17 cellular contexts compared by ENCODE assay signal in the genomic region with DNA sequence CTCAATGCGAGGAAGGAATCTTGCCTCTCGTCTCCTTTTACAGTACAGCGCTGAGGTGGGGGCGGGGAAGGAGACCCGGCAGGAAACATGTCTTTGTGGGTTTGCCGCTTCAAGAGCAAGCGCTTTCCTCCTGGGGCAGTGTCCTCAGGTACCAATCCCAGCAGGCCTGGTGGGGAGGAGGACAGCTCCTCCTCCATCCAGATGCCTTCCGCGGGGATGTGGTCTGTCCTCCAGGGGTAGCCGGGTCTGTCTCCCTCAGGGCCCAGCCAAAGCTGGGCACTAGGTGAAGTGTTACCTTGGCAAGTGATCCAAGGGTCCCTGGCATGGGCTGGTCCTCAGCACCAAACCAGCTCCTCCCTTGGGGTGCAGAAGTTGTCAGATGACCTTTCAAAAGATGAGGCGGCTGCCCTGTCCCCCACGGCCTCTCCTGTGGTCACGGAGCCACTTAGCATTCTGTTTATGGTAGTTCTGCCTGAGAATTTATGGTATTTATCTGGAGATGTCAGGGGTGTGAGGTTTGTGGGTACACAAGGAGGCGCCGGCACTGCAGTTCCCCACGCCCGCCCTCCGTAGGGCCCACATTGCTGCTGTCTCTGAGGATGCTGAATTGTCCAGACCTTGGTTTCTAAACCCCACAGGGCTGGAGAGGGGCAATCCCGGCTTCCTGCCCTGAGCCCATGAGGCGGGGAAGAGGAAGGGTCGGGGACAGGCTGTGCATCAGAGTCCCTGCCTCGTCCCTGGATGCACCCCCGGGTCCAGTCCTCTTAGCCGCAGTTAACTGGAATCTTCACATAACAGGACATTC.
A peak's percentile ranks its signal among the peaks of the same experiment; 100 is the strongest.
DNase-seq lines count a peak whose midpoint lies in the region; ATAC-seq and TF ChIP-seq lines count a peak whose summit lies in the region.
"Had no signal": no experiment of that assay in that cellular context is flagged by ENCODE, and none has a peak within 500 bp of the region (broad histone marks: within the 10 kb centered on the region; RNA-seq: fewer than 3 reads in every experiment).

No MANE protein-coding gene starts in this region.

- H3K27ac Mint-ChIP-seq in endodermal cell (no peak overlapping the region), mesothelial cell of epicardium (no peak overlapping the region)
- H3K27ac Mint-ChIP-seq: activated T-helper 2 cell treated with anti-CD3 and anti-CD28 coated beads, Interferon-gamma antibody, Interleukin-2, Interleukin-4, amounts not matched to agents 10 μg/mL and 5 μg/mL and 100 μg/mL, durations not matched to agents 14 hours and 24 hours and 36 hours; T-helper 1 cell treated with Interleukin-12 subunit alpha and Interleukin-12 subunit beta and Interleukin-4 antibody, amounts not matched to agents 30 μg/mL and 1 μg/mL, for 36 hours had no signal

- TF ChIP-seq CTCF in left ventricle myocardium inferior (IDR thresholded peaks at IDR 0.05; ENCODE audit: borderline replicate concordance) (no peak), right atrium auricular region (IDR thresholded peaks at IDR 0.05) (no peak), endodermal cell (conservative IDR thresholded peaks at IDR 0.05) (no peak), mesothelial cell of epicardium (IDR thresholded peaks at IDR 0.05; ENCODE audit: unreplicated experiment) (no peak)

- ATAC-seq in aorta (ENCODE audit: low FRiP score) (no peak), GM21737 (IDR thresholded peaks at IDR 0.05; ENCODE audit: unreplicated experiment) (no peak), HG02610 (IDR thresholded peaks at IDR 0.05; ENCODE audit: unreplicated experiment) (no peak)

- H3K4me1 ChIP-seq in left ventricle myocardium inferior, result peaks cover 31% of the 10 kb centered on the region
- H3K4me1 ChIP-seq in right atrium auricular region, result peaks cover 0 to 24% of the 10 kb centered on the region in 2 donors
- no peaks in the 10 kb centered on the region for H3K4me1 ChIP-seq in endodermal cell (ENCODE audit: control insufficient read depth, insufficient read depth, low read length)
- H3K4me1 ChIP-seq in aorta (ENCODE audit: control insufficient read depth in 1 of 2, insufficient read depth in 2 of 2, low read length in 2 of 2), result no peaks in the 10 kb centered on the region
- peaks cover 0 to 3% of the 10 kb centered on the region in 2 experiments for H3K4me1 ChIP-seq in trophoblast cell (ENCODE audit: control insufficient read depth in 1 of 2, insufficient read depth in 2 of 2, low read length in 2 of 2)

- H3K27me3 ChIP-seq in left ventricle myocardium inferior (ENCODE audit: low read depth), result peaks cover 96% of the 10 kb centered on the region
- H3K27me3 ChIP-seq in right atrium auricular region, result peaks cover 0 to 11% of the 10 kb centered on the region in 2 donors
- H3K27me3 ChIP-seq in endodermal cell (ENCODE audit: control insufficient read depth, insufficient read depth, low read length, poor library complexity, severe bottlenecking), result peaks cover 72% of the 10 kb centered on the region
- no peaks in the 10 kb centered on the region for H3K27me3 ChIP-seq in aorta (ENCODE audit: control insufficient read depth in 1 of 2, insufficient read depth in 2 of 2, low read length in 1 of 2)
- H3K27me3 ChIP-seq in trophoblast cell (ENCODE audit: insufficient read depth, low read length), result peaks cover 32% of the 10 kb centered on the region

- H3K4me2 ChIP-seq in trophoblast cell (ENCODE audit: low read length), result no peak overlapping the region

- no peaks in the 10 kb centered on the region for H3K79me2 ChIP-seq in trophoblast cell (ENCODE audit: control insufficient read depth, insufficient read depth, low read length, poor library complexity)

- no peak overlapping the region for H2BK12ac ChIP-seq in trophoblast cell (ENCODE audit: low read length)

- no peak overlapping the region for H3K18ac ChIP-seq in trophoblast cell (ENCODE audit: low read length)

- H3K14ac ChIP-seq in trophoblast cell (ENCODE audit: low read length), result no peak overlapping the region

- H3K9me3 ChIP-seq in left ventricle myocardium inferior (replicated peaks) (no peaks in the 10 kb centered on the region), right atrium auricular region (no peaks in the 10 kb centered on the region), endodermal cell (ENCODE audit: control insufficient read depth, low read length) (no peaks in the 10 kb centered on the region), aorta (ENCODE audit: control insufficient read depth, low read length) (no peaks in the 10 kb centered on the region), trophoblast cell (ENCODE audit: insufficient read depth, low read depth, low read length) (peaks cover 10% of the 10 kb centered on the region)
- H3K9me3 ChIP-seq: neutrophil, upper lobe of left lung had no signal

- no peak overlapping the region for H3K4me3 ChIP-seq in left ventricle myocardium inferior
- no peak overlapping the region for H3K4me3 ChIP-seq in right atrium auricular region
- H3K4me3 ChIP-seq in endodermal cell (ENCODE audit: low read length), result no peak overlapping the region
- no peak overlapping the region for H3K4me3 ChIP-seq in aorta (ENCODE audit: low read length in 2 of 2)
- no peak overlapping the region for H3K4me3 ChIP-seq in trophoblast cell (ENCODE audit: low read depth, low read length)

- WGBS in endodermal cell (ENCODE audit: insufficient coverage in 1 of 2, insufficient read length in 1 of 2), 2 experiments, result 0 to 19% methylated on average over 2 to 24 of the region's 24 CpGs
- 29 to 31% methylated on average over 24 of the region's 24 CpGs for WGBS in aorta, 2 donors
- no CpG with 5 or more reads among the region's 24 CpGs for WGBS in trophoblast cell (ENCODE audit: extremely low coverage, insufficient coverage, insufficient read length)

- H3K4me1 Mint-ChIP-seq in endodermal cell (peaks cover 13% of the 10 kb centered on the region), mesothelial cell of epicardium (peaks cover 28% of the 10 kb centered on the region)
- H3K4me1 Mint-ChIP-seq: CD14-positive monocyte had no signal

- no peaks in the 10 kb centered on the region for H3K79me1 ChIP-seq in trophoblast cell (ENCODE audit: low read length)

- H4K91ac ChIP-seq in trophoblast cell (ENCODE audit: low read depth, low read length), result no peak overlapping the region

- no peak overlapping the region for H4K8ac ChIP-seq in trophoblast cell (ENCODE audit: low read depth, low read length)

- intact Hi-C loops in left ventricle myocardium inferior (cut with micrococcal nuclease), result no loop called here
- intact Hi-C loops in aorta (cut with DNase I), result loop anchor here (2.0 to 5.0 kb wide), 4 partner anchors 42 to 118 kb away; a partner anchor contains a TSS

- no peak overlapping the region for H2BK120ac ChIP-seq in trophoblast cell (ENCODE audit: insufficient read depth, low read length, poor library complexity)

- H3K9ac ChIP-seq in endodermal cell (ENCODE audit: extremely low read depth, low read length, poor library complexity, severe bottlenecking) (no peak overlapping the region), trophoblast cell (ENCODE audit: low read length) (no peak overlapping the region)

- no peak overlapping the region for H2AFZ ChIP-seq in trophoblast cell (ENCODE audit: insufficient read depth, low read length, poor library complexity)

- H3K9me3 Mint-ChIP-seq in endodermal cell (no peaks in the 10 kb centered on the region), mesothelial cell of epicardium (no peaks in the 10 kb centered on the region)
- H3K9me3 Mint-ChIP-seq: activated T-helper 2 cell treated with anti-CD3 and anti-CD28 coated beads, Interferon-gamma antibody, Interleukin-2, Interleukin-4, amounts not matched to agents 10 μg/mL and 5 μg/mL and 100 μg/mL, durations not matched to agents 14 hours and 24 hours and 36 hours; T-helper 1 cell treated with Interleukin-12 subunit alpha and Interleukin-12 subunit beta and Interleukin-4 antibody, amounts not matched to agents 30 μg/mL and 1 μg/mL, for 36 hours had no signal

- H3K4ac ChIP-seq in trophoblast cell (ENCODE audit: low read depth, low read length), result no peak overlapping the region

- H3K4me3 Mint-ChIP-seq in endodermal cell, result peak overlapping the region; percentile 44
- peak overlapping the region; percentile 59 for H3K4me3 Mint-ChIP-seq in mesothelial cell of epicardium
- H3K4me3 Mint-ChIP-seq: T-helper 1 cell treated with Interleukin-12 subunit alpha and Interleukin-12 subunit beta and Interleukin-4 antibody, amounts not matched to agents 30 μg/mL and 1 μg/mL, for 36 hours had no signal

- no peak overlapping the region for H3K23ac ChIP-seq in trophoblast cell (ENCODE audit: low read length)

- peak overlapping the region; percentile 76 for H3K27ac ChIP-seq in left ventricle myocardium inferior (replicated peaks)
- peak overlapping the region in 1 of 2 donors; percentile 29 for H3K27ac ChIP-seq in right atrium auricular region
- H3K27ac ChIP-seq in endodermal cell (ENCODE audit: low read depth, low read length), result no peak overlapping the region
- peak overlapping the region; percentile 87 to 96 for H3K27ac ChIP-seq in aorta (ENCODE audit: low read depth in 1 of 2, low read length in 2 of 2)
- H3K27ac ChIP-seq in trophoblast cell (ENCODE audit: low read depth, low read length), result no peak overlapping the region
- H3K27ac ChIP-seq: neutrophil had no signal

- no peaks in the 10 kb centered on the region for H3K36me3 ChIP-seq in left ventricle myocardium inferior
- no peaks in the 10 kb centered on the region for H3K36me3 ChIP-seq in right atrium auricular region
- H3K36me3 ChIP-seq in endodermal cell (ENCODE audit: control insufficient read depth, insufficient read depth, low read length), result no peaks in the 10 kb centered on the region
- no peaks in the 10 kb centered on the region for H3K36me3 ChIP-seq in aorta (ENCODE audit: control insufficient read depth in 1 of 2, insufficient read depth in 2 of 2, low read length in 1 of 2)
- H3K36me3 ChIP-seq in trophoblast cell (ENCODE audit: control insufficient read depth in 1 of 2, insufficient read depth in 2 of 2, low read length in 2 of 2), result peaks cover 0 to under 1% of the 10 kb centered on the region in 2 experiments
- H3K36me3 ChIP-seq: neutrophil, upper lobe of left lung had no signal

- H3K27me3 Mint-ChIP-seq in endodermal cell (ENCODE audit: insufficient read depth) (peaks cover 77% of the 10 kb centered on the region), mesothelial cell of epicardium (ENCODE audit: low read depth) (peaks cover 80% of the 10 kb centered on the region)

- DNase-seq in left ventricle myocardium inferior, result no peak
- no peak for DNase-seq in right atrium auricular region (ENCODE audit: low spot score)
- DNase-seq in endodermal cell, result peak; percentile 90
- no peak for DNase-seq in mesothelial cell of epicardium (ENCODE audit: low spot score in 2 of 2, unreplicated experiment in 2 of 2)
- no peak for DNase-seq in aorta
- no peak for DNase-seq in trophoblast cell
- DNase-seq: cerebellar nuclear complex, NCI-H146, NCI-H510A, SHP77, upper lobe of left lung had no signal

- H3K36me3 Mint-ChIP-seq in endodermal cell (ENCODE audit: low read depth), result no peaks in the 10 kb centered on the region
- no peaks in the 10 kb centered on the region for H3K36me3 Mint-ChIP-seq in mesothelial cell of epicardium
- H3K36me3 Mint-ChIP-seq: CD14-positive monocyte had no signal

- no peak overlapping the region for H4K12ac ChIP-seq in trophoblast cell (ENCODE audit: low read depth, low read length)

- H2AK5ac ChIP-seq in trophoblast cell (ENCODE audit: low read length), result no peak overlapping the region

- H2BK5ac ChIP-seq in trophoblast cell (ENCODE audit: low read depth, low read length, poor library complexity), result no peak overlapping the region

Comparison
In these comparisons a context has a peak if more than half of its experiments do, and no peak if none do; other contexts are left out.
1. H3K27ac ChIP-seq: peak in left ventricle myocardium inferior (single experiment) and aorta (2 of 2); none in endodermal cell (single experiment) and trophoblast cell (single experiment).